In genomic region chr17:8222380-8222629, GRCh38 we compare ENCODE assay signal across 1 cellular context.
TF ChIP-seq lines count a peak whose summit lies in the region.

No MANE protein-coding gene starts in this region.

TF ChIP-seq in K562, 482 proteins besides CTCF, POLR2A, EP300 and RAD21 (continues in another document):
- TF ChIP-seq, protein P1, sequence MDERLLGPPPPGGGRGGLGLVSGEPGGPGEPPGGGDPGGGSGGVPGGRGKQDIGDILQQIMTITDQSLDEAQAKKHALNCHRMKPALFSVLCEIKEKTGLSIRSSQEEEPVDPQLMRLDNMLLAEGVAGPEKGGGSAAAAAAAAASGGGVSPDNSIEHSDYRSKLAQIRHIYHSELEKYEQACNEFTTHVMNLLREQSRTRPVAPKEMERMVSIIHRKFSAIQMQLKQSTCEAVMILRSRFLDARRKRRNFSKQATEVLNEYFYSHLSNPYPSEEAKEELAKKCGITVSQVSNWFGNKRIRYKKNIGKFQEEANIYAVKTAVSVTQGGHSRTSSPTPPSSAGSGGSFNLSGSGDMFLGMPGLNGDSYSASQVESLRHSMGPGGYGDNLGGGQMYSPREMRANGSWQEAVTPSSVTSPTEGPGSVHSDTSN (CRISPR knock-in tag; IDR thresholded peaks at IDR 0.05; ENCODE audit: low read depth): peak; percentile 71
- TF ChIP-seq, protein P1 (tag; conservative IDR thresholded peaks at IDR 0.05; ENCODE audit: low read depth): peak; percentile 96
- TF ChIP-seq ZC3H11A (IDR thresholded peaks at IDR 0.05; ENCODE audit: low read depth, low read length): no peak
- TF ChIP-seq CXXC5 (CRISPR knock-in tag; IDR thresholded peaks at IDR 0.05): no peak
- TF ChIP-seq PYGO2 (tag; IDR thresholded peaks at IDR 0.05): no peak
- no peak for TF ChIP-seq DMBX1 (CRISPR knock-in tag; IDR thresholded peaks at IDR 0.05; ENCODE audit: borderline replicate concordance)
- no peak for TF ChIP-seq BRF1 (IDR thresholded peaks at IDR 0.05; ENCODE audit: borderline replicate concordance, extremely low read depth, insufficient read length)
- TF ChIP-seq, protein P2, sequence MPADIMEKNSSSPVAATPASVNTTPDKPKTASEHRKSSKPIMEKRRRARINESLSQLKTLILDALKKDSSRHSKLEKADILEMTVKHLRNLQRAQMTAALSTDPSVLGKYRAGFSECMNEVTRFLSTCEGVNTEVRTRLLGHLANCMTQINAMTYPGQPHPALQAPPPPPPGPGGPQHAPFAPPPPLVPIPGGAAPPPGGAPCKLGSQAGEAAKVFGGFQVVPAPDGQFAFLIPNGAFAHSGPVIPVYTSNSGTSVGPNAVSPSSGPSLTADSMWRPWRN (IDR thresholded peaks at IDR 0.05; ENCODE audit: low read depth): no peak
- peak; percentile 22; the same call in 1 of the 2 replicates for TF ChIP-seq GATA2 (CRISPR knock-in tag; IDR thresholded peaks at IDR 0.05)
- TF ChIP-seq USF2 (CRISPR knock-in tag; IDR thresholded peaks at IDR 0.05): no peak
- no peak for TF ChIP-seq ETV5 (CRISPR knock-in tag; IDR thresholded peaks at IDR 0.05; ENCODE audit: low read depth)
- TF ChIP-seq MYNN (IDR thresholded peaks at IDR 0.05): no peak
- no peak for TF ChIP-seq MYNN (CRISPR knock-in tag; IDR thresholded peaks at IDR 0.05)
- TF ChIP-seq AFF4 (CRISPR knock-in tag; IDR thresholded peaks at IDR 0.05): peak; percentile 58
- no peak for TF ChIP-seq GTF2E2 (tag; IDR thresholded peaks at IDR 0.05)
- TF ChIP-seq TRIM25 (IDR thresholded peaks at IDR 0.05; ENCODE audit: borderline replicate concordance): no peak
- TF ChIP-seq NR1H2 (CRISPR knock-in tag; IDR thresholded peaks at IDR 0.05): no peak
- TF ChIP-seq CREB3L1 (IDR thresholded peaks at IDR 0.05; ENCODE audit: borderline replicate concordance, low read depth): no peak
- TF ChIP-seq AFF1 (IDR thresholded peaks at IDR 0.05; ENCODE audit: low read depth in 1 of 2, partially characterized antibody in 2 of 2): peak in 1 of 2 experiments; percentile 7
- TF ChIP-seq, protein P3, sequence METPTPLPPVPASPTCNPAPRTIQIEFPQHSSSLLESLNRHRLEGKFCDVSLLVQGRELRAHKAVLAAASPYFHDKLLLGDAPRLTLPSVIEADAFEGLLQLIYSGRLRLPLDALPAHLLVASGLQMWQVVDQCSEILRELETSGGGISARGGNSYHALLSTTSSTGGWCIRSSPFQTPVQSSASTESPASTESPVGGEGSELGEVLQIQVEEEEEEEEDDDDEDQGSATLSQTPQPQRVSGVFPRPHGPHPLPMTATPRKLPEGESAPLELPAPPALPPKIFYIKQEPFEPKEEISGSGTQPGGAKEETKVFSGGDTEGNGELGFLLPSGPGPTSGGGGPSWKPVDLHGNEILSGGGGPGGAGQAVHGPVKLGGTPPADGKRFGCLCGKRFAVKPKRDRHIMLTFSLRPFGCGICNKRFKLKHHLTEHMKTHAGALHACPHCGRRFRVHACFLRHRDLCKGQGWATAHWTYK (CRISPR knock-in tag; IDR thresholded peaks at IDR 0.05): no peak
- TF ChIP-seq IFI16 (CRISPR knock-in tag; IDR thresholded peaks at IDR 0.05): no peak
- TF ChIP-seq, protein P4, sequence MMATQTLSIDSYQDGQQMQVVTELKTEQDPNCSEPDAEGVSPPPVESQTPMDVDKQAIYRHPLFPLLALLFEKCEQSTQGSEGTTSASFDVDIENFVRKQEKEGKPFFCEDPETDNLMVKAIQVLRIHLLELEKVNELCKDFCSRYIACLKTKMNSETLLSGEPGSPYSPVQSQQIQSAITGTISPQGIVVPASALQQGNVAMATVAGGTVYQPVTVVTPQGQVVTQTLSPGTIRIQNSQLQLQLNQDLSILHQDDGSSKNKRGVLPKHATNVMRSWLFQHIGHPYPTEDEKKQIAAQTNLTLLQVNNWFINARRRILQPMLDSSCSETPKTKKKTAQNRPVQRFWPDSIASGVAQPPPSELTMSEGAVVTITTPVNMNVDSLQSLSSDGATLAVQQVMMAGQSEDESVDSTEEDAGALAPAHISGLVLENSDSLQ (IDR thresholded peaks at IDR 0.05): peak; percentile 98
- no peak for TF ChIP-seq SAP30 (IDR thresholded peaks at IDR 0.05; ENCODE audit: borderline replicate concordance, insufficient read depth, low read depth, low read length, poor library complexity, severe bottlenecking)
- 0 out of 4 replicates have a peak, but pooled peaks of 1 of the 2 experiments have one; percentile 18 for TF ChIP-seq HDAC1 (IDR thresholded peaks at IDR 0.05)
- TF ChIP-seq ZFPM2 (CRISPR knock-in tag; IDR thresholded peaks at IDR 0.05): no peak
- peak; percentile 97 for TF ChIP-seq TSHZ1 (CRISPR knock-in tag; IDR thresholded peaks at IDR 0.05)
- TF ChIP-seq CCNT2 (IDR thresholded peaks at IDR 0.05; ENCODE audit: borderline replicate concordance, extremely low read depth, insufficient read length, low read depth, low read length): no peak
- TF ChIP-seq HMBOX1 (IDR thresholded peaks at IDR 0.05): peak; percentile 61; the same call in 1 of the 2 replicates
- TF ChIP-seq MEIS2 (IDR thresholded peaks at IDR 0.05; ENCODE audit: partially characterized antibody): peak; percentile 98
- TF ChIP-seq, protein P5, sequence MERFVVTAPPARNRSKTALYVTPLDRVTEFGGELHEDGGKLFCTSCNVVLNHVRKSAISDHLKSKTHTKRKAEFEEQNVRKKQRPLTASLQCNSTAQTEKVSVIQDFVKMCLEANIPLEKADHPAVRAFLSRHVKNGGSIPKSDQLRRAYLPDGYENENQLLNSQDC (CRISPR knock-in tag; IDR thresholded peaks at IDR 0.05): no peak
